10 cellular contexts compared by ENCODE assay signal in genomic region chr4:5365071-5366008, GRCh38.
DNase-seq lines count a peak whose midpoint lies in the region; ATAC-seq and TF ChIP-seq lines count a peak whose summit lies in the region.
"Had no signal": no experiment of that assay in that cellular context is flagged by ENCODE, and none has a peak within 500 bp of the region (broad histone marks: within the 10 kb centered on the region; RNA-seq: fewer than 3 reads in every experiment).

No MANE protein-coding gene starts in this region.

- peaks cover 0 to 5% (median 0%) of the 10 kb centered on the region in 6 donors for H3K9me3 Mint-ChIP-seq in immature natural killer cell
- peaks cover 0 to 3% of the 10 kb centered on the region in 2 donors for H3K9me3 Mint-ChIP-seq in stimulated activated naive B cell treated with anti-CD40 and anti-IgM and Interleukin-4, amounts not matched to agents 10 μg/mL and 1 μg/mL and 100 μg/mL, for 72 hours

- BruUV-seq in A673 (replicated peaks; lab: Mats Ljungman, UMichigan): no TSS peak
- no TSS peak for BruUV-seq in HCT116 (replicated peaks; lab: Mats Ljungman, UMichigan)
- BruUV-seq in OCI-LY7 (replicated peaks; lab: Mats Ljungman, UMichigan): no TSS peak

- H3K4me3 ChIP-seq in A673 (ENCODE audit: low read depth, low read length, poor library complexity, severe bottlenecking): no peak overlapping the region
- H3K4me3 ChIP-seq in HCT116 (replicated peaks in 1 of 2; ENCODE audit: low read depth in 1 of 2, low read length in 2 of 2): no peak overlapping the region
- no peak overlapping the region for H3K4me3 ChIP-seq in OCI-LY7 (ENCODE audit: low read depth, low read length, poor library complexity, severe bottlenecking)
- no peak overlapping the region for H3K4me3 ChIP-seq in H7 (ENCODE audit: insufficient read depth, low read depth, low read length)

- peak; percentile 82 for ATAC-seq in HCT116
- no peak for ATAC-seq in stimulated activated naive B cell treated with anti-CD40 and anti-IgM and Interleukin-4, amounts not matched to agents 10 μg/mL and 1 μg/mL and 100 μg/mL, for 72 hours (replicated peaks)

- intact Hi-C loops in A673 (cut with micrococcal nuclease; ENCODE audit: unreplicated experiment) (no loop called here), HCT116 (cut with micrococcal nuclease) (no loop called here), OCI-LY7 (cut with micrococcal nuclease; ENCODE audit: unreplicated experiment) (no loop called here)

- H3K27me3 ChIP-seq in A673 (replicated peaks; ENCODE audit: insufficient read depth, low read depth, low read length, poor library complexity): no peaks in the 10 kb centered on the region
- H3K27me3 ChIP-seq in HCT116 (ENCODE audit: insufficient read depth, low read length): no peaks in the 10 kb centered on the region
- no peaks in the 10 kb centered on the region for H3K27me3 ChIP-seq in H7 (ENCODE audit: control insufficient read depth, insufficient read depth, low read length)

- H3K9ac ChIP-seq in HCT116 (ENCODE audit: low read length): no peak overlapping the region

- H3K4me2 ChIP-seq in HCT116 (ENCODE audit: low read length) (peak overlapping the region; percentile 51), OCI-LY7 (ENCODE audit: low read length) (no peak overlapping the region)

- H3K9me2 ChIP-seq in HCT116 (ENCODE audit: insufficient read depth) (no peaks in the 10 kb centered on the region), OCI-LY7 (ENCODE audit: insufficient read depth, low read length) (no peaks in the 10 kb centered on the region)

- H3K9me3 ChIP-seq in A673 (ENCODE audit: low read depth, low read length, poor library complexity, severe bottlenecking) (no peaks in the 10 kb centered on the region), HCT116 (ENCODE audit: control insufficient read depth in 1 of 2, insufficient read depth in 1 of 2, low read depth in 1 of 2, low read length in 2 of 2) (no peaks in the 10 kb centered on the region), OCI-LY7 (ENCODE audit: low read length) (no peaks in the 10 kb centered on the region)

- POLR2A ChIA-PET in A673 (lab: Charles Lee; ENCODE audit: low non-redundant PET) (no interaction called here), HCT116 (lab: Charles Lee) (no interaction called here), OCI-LY7 (lab: Charles Lee) (interaction anchor here (0.6 kb wide), 1 partner anchor 11 kb away, joined by 3 read pairs; no protein-coding TSS in a partner anchor)

- TF ChIP-seq RAD21 in HCT116 (IDR thresholded peaks at IDR 0.05; ENCODE audit: low read depth): no peak

- H3K4me1 ChIP-seq in A673 (ENCODE audit: insufficient read depth, low read length, poor library complexity, severe bottlenecking) (no peaks in the 10 kb centered on the region), HCT116 (ENCODE audit: control insufficient read depth in 1 of 2, insufficient read depth in 2 of 2, low read length in 2 of 2) (peaks cover 0 to 25% of the 10 kb centered on the region in 2 experiments; a peak in 2 of 4 replicates), OCI-LY7 (ENCODE audit: insufficient read depth, low read length, poor library complexity, severe bottlenecking) (no peaks in the 10 kb centered on the region)

- H3K27ac ChIP-seq in A673 (ENCODE audit: low read depth, low read length, poor library complexity, severe bottlenecking): no peak overlapping the region
- no peak overlapping the region for H3K27ac ChIP-seq in HCT116 (ENCODE audit: low read depth, low read length)
- no peak overlapping the region for H3K27ac ChIP-seq in OCI-LY7 (ENCODE audit: low read depth, low read length, poor library complexity, severe bottlenecking)

- H3K36me3 ChIP-seq in A673 (ENCODE audit: insufficient read depth, low read length, poor library complexity, severe bottlenecking) (no peaks in the 10 kb centered on the region), HCT116 (ENCODE audit: control insufficient read depth in 1 of 2, insufficient read depth in 2 of 2, low read length in 2 of 2) (no peaks in the 10 kb centered on the region), OCI-LY7 (ENCODE audit: insufficient read depth, low read length) (no peaks in the 10 kb centered on the region), H7 (replicated peaks; ENCODE audit: control insufficient read depth, insufficient read depth, low read length) (no peaks in the 10 kb centered on the region)

- no peaks in the 10 kb centered on the region for H3K4me1 Mint-ChIP-seq in immature natural killer cell
- no peaks in the 10 kb centered on the region for H3K4me1 Mint-ChIP-seq in stimulated activated naive B cell treated with anti-CD40 and anti-IgM and Interleukin-4, amounts not matched to agents 10 μg/mL and 1 μg/mL and 100 μg/mL, for 72 hours
- H3K4me1 Mint-ChIP-seq: CD14-positive monocyte had no signal

- H3K27ac Mint-ChIP-seq in immature natural killer cell: no peak overlapping the region
- H3K27ac Mint-ChIP-seq in stimulated activated naive B cell treated with anti-CD40 and anti-IgM and Interleukin-4, amounts not matched to agents 10 μg/mL and 1 μg/mL and 100 μg/mL, for 72 hours: no peak overlapping the region
- H3K27ac Mint-ChIP-seq: CD14-positive monocyte had no signal

- TF ChIP-seq CTCF in A673 (conservative IDR thresholded peaks at IDR 0.05; ENCODE audit: low read depth, low read length): no peak
- TF ChIP-seq CTCF in HCT116 (IDR thresholded peaks at IDR 0.05 in 2 of 3, conservative IDR thresholded peaks at IDR 0.05 in 1 of 3; ENCODE audit: borderline replicate concordance in 1 of 3, insufficient read depth in 1 of 3, low read depth in 2 of 3, low read length in 2 of 3): no peak
- no peak for TF ChIP-seq CTCF in OCI-LY7 (conservative IDR thresholded peaks at IDR 0.05; ENCODE audit: low read length)

- TF ChIP-seq POLR2A in HCT116 (IDR thresholded peaks at IDR 0.05; ENCODE audit: borderline replicate concordance, extremely low read depth, insufficient read depth, insufficient read length): no peak

- no peaks in the 10 kb centered on the region for H3K36me3 Mint-ChIP-seq in immature natural killer cell
- H3K36me3 Mint-ChIP-seq in stimulated activated naive B cell treated with anti-CD40 and anti-IgM and Interleukin-4, amounts not matched to agents 10 μg/mL and 1 μg/mL and 100 μg/mL, for 72 hours: no peaks in the 10 kb centered on the region
- H3K36me3 Mint-ChIP-seq: CD14-positive monocyte had no signal

- H3K79me2 ChIP-seq in HCT116 (ENCODE audit: insufficient read depth, low read length): no peaks in the 10 kb centered on the region
- H3K79me2 ChIP-seq in OCI-LY7 (ENCODE audit: insufficient read depth, low read depth, low read length): no peaks in the 10 kb centered on the region

- DNase-seq in A673 (ENCODE audit: low spot score) (peak; percentile 63), HCT116 (ENCODE audit: low read depth, low spot score) (peak; percentile 39), T1000 (lab: John Stamatoyannopoulos, UW) (peak; percentile 59), iPS-NIHi7 (ENCODE audit: extremely low spot score) (peak; percentile 31), OCI-LY7 (ENCODE audit: low spot score) (no peak), H7 (no peak), immature natural killer cell (no peak)
- DNase-seq in stimulated activated naive B cell treated with anti-CD40 and anti-IgM and Interleukin-4, amounts not matched to agents 10 μg/mL and 1 μg/mL and 100 μg/mL, for 72 hours: no peak
- DNase-seq: glutamatergic neuron had no signal

- no peaks in the 10 kb centered on the region for H4K20me1 ChIP-seq in HCT116 (ENCODE audit: insufficient read depth)
- no peaks in the 10 kb centered on the region for H4K20me1 ChIP-seq in OCI-LY7 (ENCODE audit: insufficient read depth, low read length)

- peaks cover 0 to 6% (median 4%) of the 10 kb centered on the region in 3 donors for H3K27me3 Mint-ChIP-seq in immature natural killer cell (ENCODE audit: low read depth in 3 of 3)
- no peaks in the 10 kb centered on the region for H3K27me3 Mint-ChIP-seq in stimulated activated naive B cell treated with anti-CD40 and anti-IgM and Interleukin-4, amounts not matched to agents 10 μg/mL and 1 μg/mL and 100 μg/mL, for 72 hours

- RAD21 ChIA-PET in HCT116 (lab: Charles Lee; ENCODE audit: low non-redundant PET in 1 of 2, low total read pairs in 2 of 2, uncharacterized antibody in 2 of 2, unreplicated experiment in 2 of 2): no interaction called here

- H3K4me3 Mint-ChIP-seq in immature natural killer cell: no peak overlapping the region
- H3K4me3 Mint-ChIP-seq in stimulated activated naive B cell treated with anti-CD40 and anti-IgM and Interleukin-4, amounts not matched to agents 10 μg/mL and 1 μg/mL and 100 μg/mL, for 72 hours: no peak overlapping the region
- H3K4me3 Mint-ChIP-seq: CD14-positive monocyte had no signal

- CTCF ChIA-PET in A673 (lab: Charles Lee): no interaction called here
- CTCF ChIA-PET in HCT116 (lab: Charles Lee): no interaction called here
- CTCF ChIA-PET in OCI-LY7 (lab: Charles Lee; ENCODE audit: unreplicated experiment): no interaction called here

- H2AFZ ChIP-seq in HCT116 (ENCODE audit: low read depth, low read length, poor library complexity, severe bottlenecking): no peak overlapping the region
- H2AFZ ChIP-seq in OCI-LY7 (ENCODE audit: low read length): no peak overlapping the region

TF ChIP-seq in HCT116, 20 proteins besides CTCF, POLR2A, EP300 and RAD21 (continues in another document):
- TF ChIP-seq ELF1 (IDR thresholded peaks at IDR 0.05; ENCODE audit: borderline replicate concordance, low read depth): no peak
- TF ChIP-seq SIN3A (IDR thresholded peaks at IDR 0.05; ENCODE audit: low read depth): peak; percentile 37; the same call in 1 of the 2 replicates
- TF ChIP-seq POLR2AphosphoS5 (IDR thresholded peaks at IDR 0.05; ENCODE audit: low read depth, low read length): no peak
- TF ChIP-seq ZFX (IDR thresholded peaks at IDR 0.05): no peak
- no peak for TF ChIP-seq YY1 (IDR thresholded peaks at IDR 0.05; ENCODE audit: extremely low read depth, insufficient replicate concordance, low read depth, low read length)
- TF ChIP-seq ZBTB33 (IDR thresholded peaks at IDR 0.05; ENCODE audit: extremely low read depth, insufficient replicate concordance, low read length): no peak

Comparison
In these comparisons a context has a peak if more than half of its experiments do, and no peak if none do; other contexts are left out.
1. DNase-seq: peak in A673 (single experiment), HCT116 (single experiment), T1000 (single experiment) and iPS-NIHi7 (single experiment); none in OCI-LY7 (single experiment), H7 (single experiment), immature natural killer cell (0 of 3) and stimulated activated naive B cell treated with anti-CD40 and anti-IgM and Interleukin-4, amounts not matched to agents 10 μg/mL and 1 μg/mL and 100 μg/mL, for 72 hours (single experiment).